ENCODE assay signal across 13 cellular contexts in genomic region chr1:59709333-59709732, GRCh38.
DNase-seq lines count a peak whose midpoint lies in the region; ATAC-seq and TF ChIP-seq lines count a peak whose summit lies in the region.
"Had no signal": no experiment of that assay in that cellular context is flagged by ENCODE, and none has a peak within 500 bp of the region (broad histone marks: within the 10 kb centered on the region; RNA-seq: fewer than 3 reads in every experiment).

No MANE protein-coding gene starts in this region.

- POLR2A ChIA-PET in A673 (lab: Charles Lee; ENCODE audit: low non-redundant PET) (no interaction called here), HEK293 (lab: Yijun Ruan, JAX) (no interaction called here)

- BruUV-seq in A673 (replicated peaks; lab: Mats Ljungman, UMichigan), result no TSS peak

- intact Hi-C loops in A673 (cut with micrococcal nuclease; ENCODE audit: unreplicated experiment) (no loop called here), left lung (cut with DNase I) (loop anchor here in 1 of 2 donors (10.0 kb wide), 1 partner anchor 955 kb away; no protein-coding TSS in a partner anchor), upper lobe of right lung (cut with DNase I) (no loop called here), gastrocnemius medialis (cut with DNase I; ENCODE audit: low total_unique reads) (no loop called here)

- DNase-seq in A673 (ENCODE audit: low spot score) (peak; percentile 64), left lung (no peak), upper lobe of right lung (no peak), NCI-H524 (lab: John Stamatoyannopoulos, UW) (no peak), gastrocnemius medialis (no peak)
- DNase-seq: CD4-positive, alpha-beta memory T cell; DMS153; DMS79; GDM1; GM23248 had no signal

- in situ Hi-C loops in gastrocnemius medialis (cut with MboI; ENCODE audit: low sequenced_read_pairs in 4 of 4), result no loop called here

- H3K27ac ChIP-seq in A673 (ENCODE audit: low read depth, low read length, poor library complexity, severe bottlenecking), result no peak overlapping the region
- H3K27ac ChIP-seq in HEK293 (ENCODE audit: extremely low read depth, low read depth, low read length), result no peak overlapping the region
- H3K27ac ChIP-seq in left lung, result no peak overlapping the region
- H3K27ac ChIP-seq in upper lobe of right lung, result no peak overlapping the region
- no peak overlapping the region for H3K27ac ChIP-seq in gastrocnemius medialis
- H3K27ac ChIP-seq: BLaER1, GM23248 had no signal

- CTCF ChIA-PET in A673 (lab: Charles Lee), result no interaction called here
- CTCF ChIA-PET in HEK293 (lab: Yijun Ruan, JAX), result no interaction called here

- H3K36me3 ChIP-seq in A673 (ENCODE audit: insufficient read depth, low read length, poor library complexity, severe bottlenecking) (no peaks in the 10 kb centered on the region), HEK293 (ENCODE audit: control insufficient read depth in 2 of 2, insufficient read depth in 1 of 2, low read length in 2 of 2) (no peaks in the 10 kb centered on the region), left lung (no peaks in the 10 kb centered on the region), upper lobe of right lung (no peaks in the 10 kb centered on the region), gastrocnemius medialis (no peaks in the 10 kb centered on the region)
- H3K36me3 ChIP-seq: BLaER1, HAP-1 had no signal

- peaks cover 23% of the 10 kb centered on the region for H3K4me1 ChIP-seq in A673 (ENCODE audit: insufficient read depth, low read length, poor library complexity, severe bottlenecking)
- H3K4me1 ChIP-seq in HEK293 (ENCODE audit: control insufficient read depth, insufficient read depth, low read length), result no peaks in the 10 kb centered on the region
- H3K4me1 ChIP-seq in left lung, result peaks cover 4 to 17% of the 10 kb centered on the region in 2 donors
- H3K4me1 ChIP-seq in upper lobe of right lung, result peaks cover 29% of the 10 kb centered on the region
- peaks cover 41 to 47% of the 10 kb centered on the region in 2 donors for H3K4me1 ChIP-seq in gastrocnemius medialis
- H3K4me1 ChIP-seq: BLaER1, HAP-1 had no signal

- H3K9me3 ChIP-seq in A673 (ENCODE audit: low read depth, low read length, poor library complexity, severe bottlenecking) (no peaks in the 10 kb centered on the region), HEK293 (ENCODE audit: control insufficient read depth, insufficient read depth, low read depth, low read length) (no peaks in the 10 kb centered on the region), left lung (peaks cover 0 to 4% of the 10 kb centered on the region in 2 donors), upper lobe of right lung (no peaks in the 10 kb centered on the region), gastrocnemius medialis (no peaks in the 10 kb centered on the region)
- H3K9me3 ChIP-seq: BLaER1, HAP-1 had no signal

- ATAC-seq in left lung, result peak; percentile 65
- peak; percentile 75 for ATAC-seq in upper lobe of right lung
- no peak for ATAC-seq in gastrocnemius medialis

- H3K4me3 ChIP-seq in A673 (ENCODE audit: low read depth, low read length, poor library complexity, severe bottlenecking) (no peak overlapping the region), HEK293 (ENCODE audit: low read depth, low read length) (no peak overlapping the region), left lung (no peak overlapping the region), upper lobe of right lung (no peak overlapping the region), gastrocnemius medialis (no peak overlapping the region)
- H3K4me3 ChIP-seq: BLaER1, GM23248, HAP-1 had no signal

- TF ChIP-seq CTCF in A673 (conservative IDR thresholded peaks at IDR 0.05; ENCODE audit: low read depth, low read length), result no peak
- no peak for TF ChIP-seq CTCF in HEK293 (tag by site-specific recombination; IDR thresholded peaks at IDR 0.05)
- TF ChIP-seq CTCF in left lung (IDR thresholded peaks at IDR 0.05), result no peak
- no peak for TF ChIP-seq CTCF in upper lobe of right lung (IDR thresholded peaks at IDR 0.05)
- no peak for TF ChIP-seq CTCF in gastrocnemius medialis (IDR thresholded peaks at IDR 0.05 in 4 of 5, conservative IDR thresholded peaks at IDR 0.05 in 1 of 5)

- no peak for TF ChIP-seq POLR2A in gastrocnemius medialis (IDR thresholded peaks at IDR 0.05)

- H3K27me3 ChIP-seq in A673 (replicated peaks; ENCODE audit: insufficient read depth, low read depth, low read length, poor library complexity) (no peaks in the 10 kb centered on the region), left lung (no peaks in the 10 kb centered on the region), upper lobe of right lung (no peaks in the 10 kb centered on the region), gastrocnemius medialis (no peaks in the 10 kb centered on the region)
- H3K27me3 ChIP-seq: BLaER1 had no signal

TF ChIP-seq in HEK293, 187 proteins besides CTCF, POLR2A, EP300 and RAD21:
- peak; percentile 90 for TF ChIP-seq ZFHX2 (tag by site-specific recombination; conservative IDR thresholded peaks at IDR 0.05)
- TF ChIP-seq EGR2 (tag by site-specific recombination; IDR thresholded peaks at IDR 0.05; ENCODE audit: low read depth), result peak; percentile 92
- TF ChIP-seq, protein P1, sequence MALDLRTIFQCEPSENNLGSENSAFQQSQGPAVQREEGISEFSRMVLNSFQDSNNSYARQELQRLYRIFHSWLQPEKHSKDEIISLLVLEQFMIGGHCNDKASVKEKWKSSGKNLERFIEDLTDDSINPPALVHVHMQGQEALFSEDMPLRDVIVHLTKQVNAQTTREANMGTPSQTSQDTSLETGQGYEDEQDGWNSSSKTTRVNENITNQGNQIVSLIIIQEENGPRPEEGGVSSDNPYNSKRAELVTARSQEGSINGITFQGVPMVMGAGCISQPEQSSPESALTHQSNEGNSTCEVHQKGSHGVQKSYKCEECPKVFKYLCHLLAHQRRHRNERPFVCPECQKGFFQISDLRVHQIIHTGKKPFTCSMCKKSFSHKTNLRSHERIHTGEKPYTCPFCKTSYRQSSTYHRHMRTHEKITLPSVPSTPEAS (tag by site-specific recombination; IDR thresholded peaks at IDR 0.05), result 0 out of 2 replicates have a peak, but pooled peaks have one; percentile 18
- TF ChIP-seq, protein P2, sequence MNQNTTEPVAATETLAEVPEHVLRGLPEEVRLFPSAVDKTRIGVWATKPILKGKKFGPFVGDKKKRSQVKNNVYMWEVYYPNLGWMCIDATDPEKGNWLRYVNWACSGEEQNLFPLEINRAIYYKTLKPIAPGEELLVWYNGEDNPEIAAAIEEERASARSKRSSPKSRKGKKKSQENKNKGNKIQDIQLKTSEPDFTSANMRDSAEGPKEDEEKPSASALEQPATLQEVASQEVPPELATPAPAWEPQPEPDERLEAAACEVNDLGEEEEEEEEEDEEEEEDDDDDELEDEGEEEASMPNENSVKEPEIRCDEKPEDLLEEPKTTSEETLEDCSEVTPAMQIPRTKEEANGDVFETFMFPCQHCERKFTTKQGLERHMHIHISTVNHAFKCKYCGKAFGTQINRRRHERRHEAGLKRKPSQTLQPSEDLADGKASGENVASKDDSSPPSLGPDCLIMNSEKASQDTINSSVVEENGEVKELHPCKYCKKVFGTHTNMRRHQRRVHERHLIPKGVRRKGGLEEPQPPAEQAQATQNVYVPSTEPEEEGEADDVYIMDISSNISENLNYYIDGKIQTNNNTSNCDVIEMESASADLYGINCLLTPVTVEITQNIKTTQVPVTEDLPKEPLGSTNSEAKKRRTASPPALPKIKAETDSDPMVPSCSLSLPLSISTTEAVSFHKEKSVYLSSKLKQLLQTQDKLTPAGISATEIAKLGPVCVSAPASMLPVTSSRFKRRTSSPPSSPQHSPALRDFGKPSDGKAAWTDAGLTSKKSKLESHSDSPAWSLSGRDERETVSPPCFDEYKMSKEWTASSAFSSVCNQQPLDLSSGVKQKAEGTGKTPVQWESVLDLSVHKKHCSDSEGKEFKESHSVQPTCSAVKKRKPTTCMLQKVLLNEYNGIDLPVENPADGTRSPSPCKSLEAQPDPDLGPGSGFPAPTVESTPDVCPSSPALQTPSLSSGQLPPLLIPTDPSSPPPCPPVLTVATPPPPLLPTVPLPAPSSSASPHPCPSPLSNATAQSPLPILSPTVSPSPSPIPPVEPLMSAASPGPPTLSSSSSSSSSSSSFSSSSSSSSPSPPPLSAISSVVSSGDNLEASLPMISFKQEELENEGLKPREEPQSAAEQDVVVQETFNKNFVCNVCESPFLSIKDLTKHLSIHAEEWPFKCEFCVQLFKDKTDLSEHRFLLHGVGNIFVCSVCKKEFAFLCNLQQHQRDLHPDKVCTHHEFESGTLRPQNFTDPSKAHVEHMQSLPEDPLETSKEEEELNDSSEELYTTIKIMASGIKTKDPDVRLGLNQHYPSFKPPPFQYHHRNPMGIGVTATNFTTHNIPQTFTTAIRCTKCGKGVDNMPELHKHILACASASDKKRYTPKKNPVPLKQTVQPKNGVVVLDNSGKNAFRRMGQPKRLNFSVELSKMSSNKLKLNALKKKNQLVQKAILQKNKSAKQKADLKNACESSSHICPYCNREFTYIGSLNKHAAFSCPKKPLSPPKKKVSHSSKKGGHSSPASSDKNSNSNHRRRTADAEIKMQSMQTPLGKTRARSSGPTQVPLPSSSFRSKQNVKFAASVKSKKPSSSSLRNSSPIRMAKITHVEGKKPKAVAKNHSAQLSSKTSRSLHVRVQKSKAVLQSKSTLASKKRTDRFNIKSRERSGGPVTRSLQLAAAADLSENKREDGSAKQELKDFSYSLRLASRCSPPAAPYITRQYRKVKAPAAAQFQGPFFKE (tag by site-specific recombination; IDR thresholded peaks at IDR 0.05; ENCODE audit: borderline replicate concordance), result no peak

Comparison
In these comparisons a context has a peak if more than half of its experiments do, and no peak if none do; other contexts are left out.
1. ATAC-seq: peak in left lung (single experiment) and upper lobe of right lung (single experiment); none in gastrocnemius medialis (0 of 2).